9 cellular contexts compared by ENCODE assay signal in the genomic region with DNA sequence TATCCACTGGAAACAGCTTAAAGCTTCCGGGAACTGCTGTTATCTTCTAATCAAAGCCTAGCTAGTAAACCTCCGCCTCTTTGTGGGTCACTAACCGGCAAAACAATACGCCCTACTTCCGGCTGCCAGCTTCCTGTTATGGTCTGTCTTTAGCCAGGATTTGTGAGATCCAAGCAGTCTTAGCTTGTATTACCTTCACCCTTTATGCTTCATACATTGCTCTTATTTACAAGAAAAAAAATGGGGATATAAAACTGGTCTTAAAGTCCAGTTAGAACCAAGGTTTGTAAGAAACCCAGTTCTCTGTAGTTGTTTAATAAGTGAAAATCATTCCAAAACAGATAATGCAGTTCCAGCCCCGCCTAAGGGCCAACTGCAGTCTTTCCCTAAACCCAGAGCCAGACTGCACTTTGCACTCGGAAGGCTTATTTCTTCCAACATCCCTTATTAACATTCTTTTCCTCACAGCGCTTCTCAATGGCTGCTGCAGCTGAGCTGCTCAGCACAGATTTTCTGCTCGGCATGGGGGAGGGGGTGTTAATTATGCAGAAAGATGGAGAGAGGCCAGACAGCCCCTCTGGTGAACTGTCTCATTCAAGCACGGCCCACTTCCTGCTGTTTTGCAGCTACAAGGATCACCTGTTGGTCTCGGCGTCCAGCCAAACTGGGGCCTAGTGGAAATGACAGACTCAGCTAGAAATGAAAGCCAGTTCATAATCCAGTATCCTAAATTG.
DNase-seq lines count a peak whose midpoint lies in the region; ATAC-seq and TF ChIP-seq lines count a peak whose summit lies in the region.
"Had no signal": no experiment of that assay in that cellular context is flagged by ENCODE, and none has a peak within 500 bp of the region (broad histone marks: within the 10 kb centered on the region; RNA-seq: fewer than 3 reads in every experiment).

No MANE protein-coding gene starts in this region.

- H3K9ac ChIP-seq in ES-I3 (ENCODE audit: low read depth, low read length), result peak overlapping the region; percentile 41; the same call in 1 of the 2 replicates
- no peak overlapping the region for H3K9ac ChIP-seq in endodermal cell (ENCODE audit: extremely low read depth, low read length, poor library complexity, severe bottlenecking)
- H3K9ac ChIP-seq: KMS-11 had no signal

- no peaks in the 10 kb centered on the region for H3K9me3 Mint-ChIP-seq in endodermal cell

- H3K27ac Mint-ChIP-seq in endodermal cell, result peak overlapping the region; percentile 49

- H3K9me3 ChIP-seq in ES-I3 (ENCODE audit: control insufficient read depth, insufficient read depth, low read length) (no peaks in the 10 kb centered on the region), endodermal cell (ENCODE audit: control insufficient read depth, low read length) (no peaks in the 10 kb centered on the region), mucosa of descending colon (no peaks in the 10 kb centered on the region)

- H3K4me1 Mint-ChIP-seq in endodermal cell, result peaks cover 51% of the 10 kb centered on the region

- peak overlapping the region; percentile 96 for H3K27ac ChIP-seq in endodermal cell (ENCODE audit: low read depth, low read length)
- H3K27ac ChIP-seq: KMS-11 had no signal

- WGBS in endodermal cell (ENCODE audit: insufficient coverage in 1 of 2, insufficient read length in 1 of 2), 2 experiments, result 15 to 36% methylated on average over 3 to 12 of the region's 12 CpGs

- H3K4me3 ChIP-seq in endodermal cell (ENCODE audit: low read length) (peak overlapping the region; percentile 63), mucosa of descending colon (no peak overlapping the region)

- no peaks in the 10 kb centered on the region for H3K36me3 Mint-ChIP-seq in endodermal cell (ENCODE audit: low read depth)

- peak; percentile 85 for DNase-seq in NCI-H2227 treated with DMSO at 0.1 percent for 48 hours (lab: John Stamatoyannopoulos, UW)
- peak; percentile 65 for DNase-seq in activated CD8-positive, alpha-beta memory T cell treated with anti-CD3 and anti-CD28 coated beads, Interleukin-2, amount 50 U/mL, for 1 hour (ENCODE audit: extremely low read depth)
- peak; percentile 93 for DNase-seq in endodermal cell
- DNase-seq in mucosa of descending colon, result peak; percentile 85 to 91 (median 88)
- peak; percentile 34 for DNase-seq in stimulated activated CD8-positive, alpha-beta memory T cell treated with anti-CD3 and anti-CD28 coated beads, Interleukin-15, amount 100 ng/mL, for 1 hour (ENCODE audit: low read depth)
- DNase-seq in amniotic stem cell (lab: John Stamatoyannopoulos, UW), result no peak

- H3K27me3 ChIP-seq in endodermal cell (ENCODE audit: control insufficient read depth, insufficient read depth, low read length, poor library complexity, severe bottlenecking), result peaks cover 55% of the 10 kb centered on the region

- ATAC-seq in HG02938 (IDR thresholded peaks at IDR 0.05; ENCODE audit: unreplicated experiment) (peak; percentile 80), mucosa of descending colon (peak; percentile 92)

- H3K27me3 Mint-ChIP-seq in endodermal cell (ENCODE audit: insufficient read depth), result peaks cover 12% of the 10 kb centered on the region

- H3K4me1 ChIP-seq in ES-I3 (ENCODE audit: insufficient read depth, low read length) (peaks cover 21% of the 10 kb centered on the region; the same call in 1 of the 2 replicates), endodermal cell (ENCODE audit: control insufficient read depth, insufficient read depth, low read length) (peaks cover 7% of the 10 kb centered on the region), mucosa of descending colon (ENCODE audit: low read depth) (peaks cover 23% of the 10 kb centered on the region)

- no peaks in the 10 kb centered on the region for H3K36me3 ChIP-seq in ES-I3 (ENCODE audit: insufficient read depth, low read length)
- no peaks in the 10 kb centered on the region for H3K36me3 ChIP-seq in endodermal cell (ENCODE audit: control insufficient read depth, insufficient read depth, low read length)
- no peaks in the 10 kb centered on the region for H3K36me3 ChIP-seq in mucosa of descending colon (ENCODE audit: low read depth)

- peak overlapping the region; percentile 33 for H3K4me3 Mint-ChIP-seq in endodermal cell

- no peak for TF ChIP-seq CTCF in endodermal cell (conservative IDR thresholded peaks at IDR 0.05)
- TF ChIP-seq CTCF in mucosa of descending colon (IDR thresholded peaks at IDR 0.05), result no peak

- intact Hi-C loops in mucosa of descending colon (cut with DNase I, micrococcal nuclease), result no loop called here
